Comparison of ENCODE assay signal across 1 cellular context in the genomic region with DNA sequence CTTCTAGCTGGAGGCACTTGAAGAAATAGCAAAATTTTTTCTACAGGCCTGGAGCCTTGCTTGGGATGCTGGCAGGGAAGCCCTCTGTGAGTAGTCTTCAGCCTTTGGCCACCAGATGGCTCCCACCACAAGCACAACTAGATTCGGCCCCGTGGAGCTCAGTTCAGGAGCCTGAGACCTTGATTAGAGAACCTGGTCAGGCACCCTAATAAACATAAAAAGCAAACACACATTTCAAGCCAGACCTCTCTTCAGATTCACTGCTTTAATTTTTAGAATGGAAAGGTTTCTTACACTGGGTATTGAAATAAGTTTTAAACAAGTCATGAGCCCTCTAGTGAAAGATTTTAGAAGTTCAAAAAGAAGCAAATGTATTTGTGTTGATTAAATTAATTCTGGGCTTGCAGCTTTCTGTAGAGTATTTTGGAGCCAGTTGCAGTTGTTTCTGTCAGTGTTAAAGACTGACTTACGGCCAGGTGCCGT.
TF ChIP-seq lines count a peak whose summit lies in the region.

No MANE protein-coding gene starts in this region.

TF ChIP-seq in WTC11, 78 proteins besides CTCF, POLR2A, EP300 and RAD21 (continued from another document):
- TF ChIP-seq, protein P1, sequence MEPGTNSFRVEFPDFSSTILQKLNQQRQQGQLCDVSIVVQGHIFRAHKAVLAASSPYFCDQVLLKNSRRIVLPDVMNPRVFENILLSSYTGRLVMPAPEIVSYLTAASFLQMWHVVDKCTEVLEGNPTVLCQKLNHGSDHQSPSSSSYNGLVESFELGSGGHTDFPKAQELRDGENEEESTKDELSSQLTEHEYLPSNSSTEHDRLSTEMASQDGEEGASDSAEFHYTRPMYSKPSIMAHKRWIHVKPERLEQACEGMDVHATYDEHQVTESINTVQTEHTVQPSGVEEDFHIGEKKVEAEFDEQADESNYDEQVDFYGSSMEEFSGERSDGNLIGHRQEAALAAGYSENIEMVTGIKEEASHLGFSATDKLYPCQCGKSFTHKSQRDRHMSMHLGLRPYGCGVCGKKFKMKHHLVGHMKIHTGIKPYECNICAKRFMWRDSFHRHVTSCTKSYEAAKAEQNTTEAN (CRISPR knock-in tag; IDR thresholded peaks at IDR 0.05) = no peak
